ENCODE assay signal across 8 cellular contexts in genomic region chr1:67760030-67760821, GRCh38.
DNase-seq lines count a peak whose midpoint lies in the region; ATAC-seq and TF ChIP-seq lines count a peak whose summit lies in the region.

No MANE protein-coding gene starts in this region.

- H3K4me1 ChIP-seq in Karpas-422 (ENCODE audit: low read length): peaks cover 13% of the 10 kb centered on the region
- H3K4me1 ChIP-seq in SJSA1 (replicated peaks): peaks cover 33% of the 10 kb centered on the region
- peaks cover 0 to 32% (median 16%) of the 10 kb centered on the region in 12 donors for H3K4me1 ChIP-seq in heart left ventricle

- no peak overlapping the region for H3K4me2 ChIP-seq in Karpas-422 (ENCODE audit: low read depth, low read length, poor library complexity, severe bottlenecking)

- H3K27me3 ChIP-seq in Karpas-422 (ENCODE audit: low read length) (no peaks in the 10 kb centered on the region), SJSA1 (replicated peaks) (no peaks in the 10 kb centered on the region), heart left ventricle (no peaks in the 10 kb centered on the region)

- H3K27ac Mint-ChIP-seq in activated naive CD8-positive, alpha-beta T cell treated with anti-CD3 and anti-CD28 coated beads for 36 hours: no peak overlapping the region

- TF ChIP-seq CTCF in GM12872 (IDR thresholded peaks at IDR 0.05; ENCODE audit: insufficient read depth, low read depth, low read length) (peak; percentile 71), heart left ventricle (IDR thresholded peaks at IDR 0.05) (peak; percentile 83 to 95 (median 90))

- WGBS in heart left ventricle, 4 donors: 27 to 33% (median 29%) methylated on average over 14 of the region's 14 CpGs

- peaks cover 36% of the 10 kb centered on the region for H3K27me3 Mint-ChIP-seq in activated naive CD8-positive, alpha-beta T cell treated with anti-CD3 and anti-CD28 coated beads for 36 hours

- no peaks in the 10 kb centered on the region for H3K36me3 Mint-ChIP-seq in activated naive CD8-positive, alpha-beta T cell treated with anti-CD3 and anti-CD28 coated beads for 36 hours

- H2AFZ ChIP-seq in Karpas-422 (ENCODE audit: low read length): peak overlapping the region; percentile 53; the same call in 1 of the 2 replicates

- no peaks in the 10 kb centered on the region for H4K20me1 ChIP-seq in Karpas-422 (ENCODE audit: insufficient read depth, low read depth, low read length)

- no peak overlapping the region for H3K9ac ChIP-seq in Karpas-422 (ENCODE audit: low read length)

- intact Hi-C loops in heart left ventricle (cut with DNase I): loop anchor here (1.0 to 10.0 kb wide), 13 partner anchors 73 to 585 kb away; partner anchors contain the start of gene GADD45A (in 3 of the 10)

- ATAC-seq in heart left ventricle: peak; percentile 59 to 77 (median 68)

- H3K9me3 ChIP-seq in Karpas-422 (ENCODE audit: low read length) (no peaks in the 10 kb centered on the region), SJSA1 (replicated peaks) (no peaks in the 10 kb centered on the region), heart left ventricle (no peaks in the 10 kb centered on the region)

- H3K4me3 ChIP-seq in Karpas-422 (ENCODE audit: low read length) (no peak overlapping the region), SJSA1 (no peak overlapping the region), heart left ventricle (no peak overlapping the region)

- H3K36me3 ChIP-seq in Karpas-422 (ENCODE audit: insufficient read depth, low read length): no peaks in the 10 kb centered on the region
- peaks cover 9% of the 10 kb centered on the region for H3K36me3 ChIP-seq in SJSA1
- H3K36me3 ChIP-seq in heart left ventricle: no peaks in the 10 kb centered on the region

- H3K9me3 Mint-ChIP-seq in activated naive CD8-positive, alpha-beta T cell treated with anti-CD3 and anti-CD28 coated beads for 36 hours: no peaks in the 10 kb centered on the region

- no peaks in the 10 kb centered on the region for H3K79me2 ChIP-seq in Karpas-422 (ENCODE audit: low read length)

- no peaks in the 10 kb centered on the region for H3K9me2 ChIP-seq in Karpas-422 (replicated peaks; ENCODE audit: insufficient read depth, low read length)

- peak; percentile 53 for DNase-seq in H4 (ENCODE audit: low spot score)
- peak; percentile 76 for DNase-seq in Karpas-422
- peak; percentile 67 to 78 for DNase-seq in SJSA1 (ENCODE audit: low read depth in 1 of 2, low spot score in 2 of 2)
- peak; percentile 33 for DNase-seq in activated naive CD8-positive, alpha-beta T cell treated with anti-CD3 and anti-CD28 coated beads for 36 hours
- DNase-seq in heart left ventricle: peak in 4 of 5 donors; percentile 38 to 61 (median 45)
- DNase-seq in renal cortical epithelial cell (ENCODE audit: low read depth): peak; percentile 86
- no peak for DNase-seq in NCI-H1048 (lab: John Stamatoyannopoulos, UW)

- H3K4me1 Mint-ChIP-seq in activated naive CD8-positive, alpha-beta T cell treated with anti-CD3 and anti-CD28 coated beads for 36 hours: no peaks in the 10 kb centered on the region

- no peak for TF ChIP-seq POLR2A in heart left ventricle (IDR thresholded peaks at IDR 0.05)

- H3K27ac ChIP-seq in Karpas-422 (ENCODE audit: low read length) (no peak overlapping the region), SJSA1 (peak overlapping the region; percentile 27), heart left ventricle (peak overlapping the region in 7 of 12 donors; percentile 5 to 34 (median 21))

- no peak overlapping the region for H3K4me3 Mint-ChIP-seq in activated naive CD8-positive, alpha-beta T cell treated with anti-CD3 and anti-CD28 coated beads for 36 hours
